1 cellular context compared by ENCODE assay signal in genomic region chr1:247531937-247532336, GRCh38.
TF ChIP-seq lines count a peak whose summit lies in the region.

No MANE protein-coding gene starts in this region.

TF ChIP-seq in WTC11, 78 proteins besides CTCF, POLR2A, EP300 and RAD21 (continued from another document):
- no peak for TF ChIP-seq CREM (CRISPR knock-in tag; IDR thresholded peaks at IDR 0.05)
- TF ChIP-seq, protein P1, sequence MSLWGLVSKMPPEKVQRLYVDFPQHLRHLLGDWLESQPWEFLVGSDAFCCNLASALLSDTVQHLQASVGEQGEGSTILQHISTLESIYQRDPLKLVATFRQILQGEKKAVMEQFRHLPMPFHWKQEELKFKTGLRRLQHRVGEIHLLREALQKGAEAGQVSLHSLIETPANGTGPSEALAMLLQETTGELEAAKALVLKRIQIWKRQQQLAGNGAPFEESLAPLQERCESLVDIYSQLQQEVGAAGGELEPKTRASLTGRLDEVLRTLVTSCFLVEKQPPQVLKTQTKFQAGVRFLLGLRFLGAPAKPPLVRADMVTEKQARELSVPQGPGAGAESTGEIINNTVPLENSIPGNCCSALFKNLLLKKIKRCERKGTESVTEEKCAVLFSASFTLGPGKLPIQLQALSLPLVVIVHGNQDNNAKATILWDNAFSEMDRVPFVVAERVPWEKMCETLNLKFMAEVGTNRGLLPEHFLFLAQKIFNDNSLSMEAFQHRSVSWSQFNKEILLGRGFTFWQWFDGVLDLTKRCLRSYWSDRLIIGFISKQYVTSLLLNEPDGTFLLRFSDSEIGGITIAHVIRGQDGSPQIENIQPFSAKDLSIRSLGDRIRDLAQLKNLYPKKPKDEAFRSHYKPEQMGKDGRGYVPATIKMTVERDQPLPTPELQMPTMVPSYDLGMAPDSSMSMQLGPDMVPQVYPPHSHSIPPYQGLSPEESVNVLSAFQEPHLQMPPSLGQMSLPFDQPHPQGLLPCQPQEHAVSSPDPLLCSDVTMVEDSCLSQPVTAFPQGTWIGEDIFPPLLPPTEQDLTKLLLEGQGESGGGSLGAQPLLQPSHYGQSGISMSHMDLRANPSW (CRISPR knock-in tag; conservative IDR thresholded peaks at IDR 0.05; ENCODE audit: low read depth): no peak
- TF ChIP-seq SP1 (CRISPR knock-in tag; conservative IDR thresholded peaks at IDR 0.05): no peak
- TF ChIP-seq FOXK1 (CRISPR knock-in tag; IDR thresholded peaks at IDR 0.05): no peak
- no peak for TF ChIP-seq NFATC4 (CRISPR knock-in tag; IDR thresholded peaks at IDR 0.05)
- TF ChIP-seq GABPB1 (CRISPR knock-in tag; IDR thresholded peaks at IDR 0.05): no peak
- TF ChIP-seq ZNF219 (CRISPR knock-in tag; IDR thresholded peaks at IDR 0.05; ENCODE audit: borderline replicate concordance): no peak
- TF ChIP-seq FOXJ3 (CRISPR knock-in tag; IDR thresholded peaks at IDR 0.05; ENCODE audit: borderline replicate concordance): no peak
- no peak for TF ChIP-seq TCF7 (CRISPR knock-in tag; IDR thresholded peaks at IDR 0.05; ENCODE audit: low read depth)
- no peak for TF ChIP-seq ELF4 (CRISPR knock-in tag; IDR thresholded peaks at IDR 0.05; ENCODE audit: low read depth)
- TF ChIP-seq SMAD4 (CRISPR knock-in tag; IDR thresholded peaks at IDR 0.05): no peak
- TF ChIP-seq RORB (CRISPR knock-in tag; IDR thresholded peaks at IDR 0.05): no peak
- TF ChIP-seq ERG (CRISPR knock-in tag; IDR thresholded peaks at IDR 0.05): no peak
- TF ChIP-seq FOXP1 (CRISPR knock-in tag; IDR thresholded peaks at IDR 0.05; ENCODE audit: borderline replicate concordance): no peak
- no peak for TF ChIP-seq ZNF121 (CRISPR knock-in tag; IDR thresholded peaks at IDR 0.05)
